In genomic region chr15:70586241-70586640, GRCh38 we compare ENCODE assay signal across 23 cellular contexts.
A peak's percentile ranks its signal among the peaks of the same experiment; 100 is the strongest.
DNase-seq lines count a peak whose midpoint lies in the region; ATAC-seq and TF ChIP-seq lines count a peak whose summit lies in the region.
"Had no signal": no experiment of that assay in that cellular context is flagged by ENCODE, and none has a peak within 500 bp of the region (broad histone marks: within the 10 kb centered on the region; RNA-seq: fewer than 3 reads in every experiment).

No MANE protein-coding gene starts in this region.

- no peaks in the 10 kb centered on the region for H3K36me3 ChIP-seq in ES-I3 (ENCODE audit: insufficient read depth, low read length)
- H3K36me3 ChIP-seq in neuronal stem cell (replicated peaks in 1 of 2; ENCODE audit: control insufficient read depth in 2 of 2, insufficient read depth in 2 of 2, low read length in 2 of 2): no peaks in the 10 kb centered on the region
- H3K36me3 ChIP-seq: ascending aorta, lower lobe of right lung, upper lobe of right lung, WERI-Rb-1 had no signal

- H3K14ac ChIP-seq in neuronal stem cell (ENCODE audit: low read length): no peak overlapping the region

- intact Hi-C loops in activated CD8-positive, alpha-beta T cell treated with anti-CD3 and anti-CD28 coated beads for 36 hours (cut with micrococcal nuclease): no loop called here

- no peak for ATAC-seq in activated CD8-positive, alpha-beta T cell treated with anti-CD3 and anti-CD28 coated beads for 36 hours
- ATAC-seq in activated CD8-positive, alpha-beta T cell treated with anti-CD3 and anti-CD28 coated beads, Interleukin-2, amount 10 ng/mL, durations not matched to agents 7 days and 5 days: no peak
- no peak for ATAC-seq in effector memory CD8-positive, alpha-beta T cell (replicated peaks)
- ATAC-seq in HG02763 (IDR thresholded peaks at IDR 0.05; ENCODE audit: unreplicated experiment): no peak
- ATAC-seq: HCT116, lower lobe of right lung had no signal

- no peak overlapping the region for H3K4me2 ChIP-seq in neuronal stem cell (ENCODE audit: insufficient read depth, low read length, poor library complexity, severe bottlenecking)
- H3K4me2 ChIP-seq: SK-N-SH had no signal

- H3K27me3 ChIP-seq in neuronal stem cell (ENCODE audit: control insufficient read depth in 3 of 3, insufficient read depth in 3 of 3, low read depth in 1 of 3, low read length in 3 of 3): peaks cover 0 to 22% (median 0%) of the 10 kb centered on the region in 3 experiments
- H3K27me3 ChIP-seq: ascending aorta had no signal

- no peak overlapping the region for H2AK5ac ChIP-seq in neuronal stem cell (ENCODE audit: low read depth, low read length)

- no peak overlapping the region for H2BK5ac ChIP-seq in neuronal stem cell (ENCODE audit: low read length)

- H2BK15ac ChIP-seq in neuronal stem cell (ENCODE audit: low read length): peak overlapping the region; percentile 62

- no peak overlapping the region for H3K27ac Mint-ChIP-seq in activated CD8-positive, alpha-beta T cell treated with anti-CD3 and anti-CD28 coated beads for 36 hours
- no peak overlapping the region for H3K27ac Mint-ChIP-seq in activated CD8-positive, alpha-beta T cell treated with anti-CD3 and anti-CD28 coated beads, Interleukin-2, amount 10 ng/mL, durations not matched to agents 7 days and 5 days
- H3K27ac Mint-ChIP-seq in effector memory CD8-positive, alpha-beta T cell: no peak overlapping the region

- H3K27me3 Mint-ChIP-seq in activated CD8-positive, alpha-beta T cell treated with anti-CD3 and anti-CD28 coated beads for 36 hours: peaks cover 25% of the 10 kb centered on the region
- peaks cover 27% of the 10 kb centered on the region for H3K27me3 Mint-ChIP-seq in activated CD8-positive, alpha-beta T cell treated with anti-CD3 and anti-CD28 coated beads, Interleukin-2, amount 10 ng/mL, durations not matched to agents 7 days and 5 days (ENCODE audit: low read depth)
- peaks cover 23 to 40% of the 10 kb centered on the region in 2 donors for H3K27me3 Mint-ChIP-seq in effector memory CD8-positive, alpha-beta T cell

- H3K18ac ChIP-seq in neuronal stem cell (ENCODE audit: low read length): no peak overlapping the region

- no peaks in the 10 kb centered on the region for H3K79me1 ChIP-seq in neuronal stem cell (ENCODE audit: low read depth, low read length)

- H3K9me3 ChIP-seq in ES-I3 (ENCODE audit: control insufficient read depth, insufficient read depth, low read length): no peaks in the 10 kb centered on the region
- no peaks in the 10 kb centered on the region for H3K9me3 ChIP-seq in neuronal stem cell (replicated peaks in 1 of 2; ENCODE audit: control insufficient read depth in 2 of 2, insufficient read depth in 1 of 2, low read depth in 1 of 2, low read length in 2 of 2)
- H3K9me3 ChIP-seq: ascending aorta, lower lobe of right lung, SK-N-SH, upper lobe of right lung had no signal

- no peaks in the 10 kb centered on the region for H3K36me3 Mint-ChIP-seq in activated CD8-positive, alpha-beta T cell treated with anti-CD3 and anti-CD28 coated beads for 36 hours (ENCODE audit: low read depth)
- no peaks in the 10 kb centered on the region for H3K36me3 Mint-ChIP-seq in activated CD8-positive, alpha-beta T cell treated with anti-CD3 and anti-CD28 coated beads, Interleukin-2, amount 10 ng/mL, durations not matched to agents 7 days and 5 days (ENCODE audit: low read depth)
- H3K36me3 Mint-ChIP-seq in effector memory CD8-positive, alpha-beta T cell (ENCODE audit: insufficient read depth): no peaks in the 10 kb centered on the region

- CTCF ChIA-PET in activated CD8-positive, alpha-beta T cell treated with anti-CD3 and anti-CD28 coated beads for 36 hours (lab: Charles Lee): interaction anchor here (0.8 to 2.8 kb wide), 9 partner anchors 8 to 150 kb away, joined by 3 to 15 read pairs (median 4); no protein-coding TSS in a partner anchor
- CTCF ChIA-PET in activated CD8-positive, alpha-beta T cell treated with anti-CD3 and anti-CD28 coated beads, Interleukin-2, amount 10 ng/mL, durations not matched to agents 7 days and 5 days (lab: Charles Lee): interaction anchor here (0.7 to 1.9 kb wide), 5 partner anchors 58 to 1107 kb away, joined by 3 to 6 read pairs (median 3); no protein-coding TSS in a partner anchor

- no peak for TF ChIP-seq CTCF in activated CD8-positive, alpha-beta T cell treated with anti-CD3 and anti-CD28 coated beads for 36 hours (IDR thresholded peaks at IDR 0.05)

- no peak overlapping the region for H3K4me3 ChIP-seq in neuronal stem cell (ENCODE audit: low read length in 2 of 2)
- H3K4me3 ChIP-seq: ascending aorta, lower lobe of right lung, upper lobe of right lung had no signal

- no peak overlapping the region for H4K91ac ChIP-seq in neuronal stem cell (ENCODE audit: low read depth, low read length, poor library complexity)

- no peak overlapping the region for H2BK12ac ChIP-seq in neuronal stem cell (ENCODE audit: low read length)

- H3K4me1 ChIP-seq in ES-I3 (ENCODE audit: insufficient read depth, low read length): no peaks in the 10 kb centered on the region; the same call in 1 of the 2 replicates
- peaks cover 0 to 3% of the 10 kb centered on the region in 2 donors for H3K4me1 ChIP-seq in neuronal stem cell (ENCODE audit: control insufficient read depth in 2 of 2, insufficient read depth in 1 of 2, low read depth in 1 of 2, low read length in 2 of 2)
- H3K4me1 ChIP-seq: ascending aorta, lower lobe of right lung had no signal

- WGBS in neuronal stem cell (ENCODE audit: extremely low coverage in 2 of 2, insufficient read length in 2 of 2, insufficient replicate concordance in 1 of 2), 2 donors: no CpG with 5 or more reads among the region's 24 CpGs

- H3K4me1 Mint-ChIP-seq in activated CD8-positive, alpha-beta T cell treated with anti-CD3 and anti-CD28 coated beads for 36 hours (ENCODE audit: low read depth): peaks cover 15% of the 10 kb centered on the region
- H3K4me1 Mint-ChIP-seq in activated CD8-positive, alpha-beta T cell treated with anti-CD3 and anti-CD28 coated beads, Interleukin-2, amount 10 ng/mL, durations not matched to agents 7 days and 5 days (ENCODE audit: low read depth): peaks cover 22% of the 10 kb centered on the region
- peaks cover 4 to 7% of the 10 kb centered on the region in 2 donors for H3K4me1 Mint-ChIP-seq in effector memory CD8-positive, alpha-beta T cell (ENCODE audit: low read depth in 2 of 2)

- peak overlapping the region; percentile 22 for H3K4me3 Mint-ChIP-seq in activated CD8-positive, alpha-beta T cell treated with anti-CD3 and anti-CD28 coated beads for 36 hours
- no peak overlapping the region for H3K4me3 Mint-ChIP-seq in activated CD8-positive, alpha-beta T cell treated with anti-CD3 and anti-CD28 coated beads, Interleukin-2, amount 10 ng/mL, durations not matched to agents 7 days and 5 days
- H3K4me3 Mint-ChIP-seq in effector memory CD8-positive, alpha-beta T cell: peak overlapping the region; percentile 48 to 67

- DNase-seq in activated CD8-positive, alpha-beta T cell treated with anti-CD3 and anti-CD28 coated beads for 36 hours: no peak
- no peak for DNase-seq in activated CD8-positive, alpha-beta T cell treated with anti-CD3 and anti-CD28 coated beads, Interleukin-2, amount 10 ng/mL, durations not matched to agents 7 days and 5 days
- DNase-seq in effector memory CD8-positive, alpha-beta T cell: no peak
- DNase-seq in neuronal stem cell (ENCODE audit: low spot score) (no peak), COLO668 (lab: John Stamatoyannopoulos, UW; ENCODE audit: unreplicated experiment) (no peak), DMS153 (lab: John Stamatoyannopoulos, UW) (no peak)
- DNase-seq: activated CD4-positive, alpha-beta T cell treated with anti-CD3 and anti-CD28 coated beads, Interleukin-2, amount 50 U/mL, for 1 hour; activated gamma-delta T cell treated with Interleukin-2 at 50 U/mL for 16 hours; caudate nucleus; COR-L47; dermis blood vessel endothelial cell; lower lobe of right lung; NCI-H2029 treated with DMSO at 0.1 percent for 48 hours; NCI-H226; NCI-H748 treated with DMSO at 0.1 percent for 48 hours; occipital lobe; SK-N-SH; upper lobe of right lung; WERI-Rb-1 had no signal

- H3K4ac ChIP-seq in neuronal stem cell (ENCODE audit: low read length): no peak overlapping the region

- POLR2A ChIA-PET in activated CD8-positive, alpha-beta T cell treated with anti-CD3 and anti-CD28 coated beads for 36 hours (lab: Charles Lee): no interaction called here
- POLR2A ChIA-PET in activated CD8-positive, alpha-beta T cell treated with anti-CD3 and anti-CD28 coated beads, Interleukin-2, amount 10 ng/mL, durations not matched to agents 7 days and 5 days (lab: Charles Lee): interaction anchor here (1.4 kb wide), 1 partner anchor 17 kb away, joined by 4 read pairs; no protein-coding TSS in a partner anchor

- H2BK120ac ChIP-seq in neuronal stem cell (ENCODE audit: low read depth, low read length): no peak overlapping the region

- no peaks in the 10 kb centered on the region for H3K9me3 Mint-ChIP-seq in activated CD8-positive, alpha-beta T cell treated with anti-CD3 and anti-CD28 coated beads for 36 hours
- H3K9me3 Mint-ChIP-seq in activated CD8-positive, alpha-beta T cell treated with anti-CD3 and anti-CD28 coated beads, Interleukin-2, amount 10 ng/mL, durations not matched to agents 7 days and 5 days (ENCODE audit: insufficient read depth): peaks cover under 1% of the 10 kb centered on the region
- H3K9me3 Mint-ChIP-seq in effector memory CD8-positive, alpha-beta T cell: no peaks in the 10 kb centered on the region

- H2AFZ ChIP-seq in neuronal stem cell (ENCODE audit: low read length): no peak overlapping the region

- no peak overlapping the region for H3K23ac ChIP-seq in neuronal stem cell (ENCODE audit: low read depth, low read length, poor library complexity)

- H3K27ac ChIP-seq in neuronal stem cell (replicated peaks; ENCODE audit: low read length): no peak overlapping the region
- H3K27ac ChIP-seq: ascending aorta, lower lobe of right lung, upper lobe of right lung, WERI-Rb-1 had no signal

- no peak overlapping the region for H4K8ac ChIP-seq in neuronal stem cell (ENCODE audit: low read depth, low read length)

- peak overlapping the region; percentile 58; the same call in 1 of the 2 replicates for H3K9ac ChIP-seq in ES-I3 (ENCODE audit: low read depth, low read length)
- H3K9ac ChIP-seq in neuronal stem cell (ENCODE audit: low read depth, low read length, poor library complexity): no peak overlapping the region
- H3K9ac ChIP-seq: SK-N-SH had no signal
